Comparison of ENCODE assay signal across 1 cellular context in genomic region chr11:86176165-86176884, GRCh38.
A peak's percentile ranks its signal among the peaks of the same experiment; 100 is the strongest.
TF ChIP-seq lines count a peak whose summit lies in the region.

No MANE protein-coding gene starts in this region.

TF ChIP-seq in K562, 482 proteins besides CTCF, POLR2A, EP300 and RAD21 (continued from another document and continues in another):
- TF ChIP-seq UBTF (IDR thresholded peaks at IDR 0.05; ENCODE audit: borderline replicate concordance in 1 of 2, low read depth in 2 of 2, low read length in 2 of 2) = 0 out of 4 replicates have a peak, but pooled peaks of 1 of the 2 experiments have one; percentile 35
- TF ChIP-seq ATF3 (IDR thresholded peaks at IDR 0.05) = peak; percentile 99
- TF ChIP-seq ATF3 (CRISPR knock-in tag; conservative IDR thresholded peaks at IDR 0.05) = no peak
- no peak for TF ChIP-seq SRF (CRISPR knock-in tag; IDR thresholded peaks at IDR 0.05)
- TF ChIP-seq ZSCAN32 (CRISPR knock-in tag; IDR thresholded peaks at IDR 0.05) = no peak
- no peak for TF ChIP-seq ZNF551 (CRISPR knock-in tag; IDR thresholded peaks at IDR 0.05)
- no peak for TF ChIP-seq CBX1 (IDR thresholded peaks at IDR 0.05; ENCODE audit: low read depth)
- TF ChIP-seq ZNF311 (CRISPR knock-in tag; IDR thresholded peaks at IDR 0.05) = peak; percentile 73; the same call in 1 of the 2 replicates
- TF ChIP-seq ZNF354B (CRISPR knock-in tag; IDR thresholded peaks at IDR 0.05) = peak; percentile 34; the same call in 1 of the 2 replicates
- no peak for TF ChIP-seq PYGO2 (tag; IDR thresholded peaks at IDR 0.05)
- TF ChIP-seq HMG20A (CRISPR knock-in tag; conservative IDR thresholded peaks at IDR 0.05) = no peak
- TF ChIP-seq ZNF197 (CRISPR knock-in tag; IDR thresholded peaks at IDR 0.05; ENCODE audit: low read depth) = no peak; the same call in 1 of the 2 replicates
- TF ChIP-seq KDM4B (IDR thresholded peaks at IDR 0.05; ENCODE audit: borderline replicate concordance in 2 of 2, low read depth in 1 of 2) = no peak
- no peak for TF ChIP-seq CHCHD3 (CRISPR knock-in tag; IDR thresholded peaks at IDR 0.05)
- no peak for TF ChIP-seq HNRNPL (IDR thresholded peaks at IDR 0.05; ENCODE audit: low read depth, low read length)
- TF ChIP-seq ZNF408 (CRISPR knock-in tag; IDR thresholded peaks at IDR 0.05; ENCODE audit: low read depth) = no peak
- 0 out of 2 replicates have a peak, but pooled peaks have one; percentile 5 for TF ChIP-seq ZNF79 (CRISPR knock-in tag; IDR thresholded peaks at IDR 0.05; ENCODE audit: low read depth)
- TF ChIP-seq, protein P1, sequence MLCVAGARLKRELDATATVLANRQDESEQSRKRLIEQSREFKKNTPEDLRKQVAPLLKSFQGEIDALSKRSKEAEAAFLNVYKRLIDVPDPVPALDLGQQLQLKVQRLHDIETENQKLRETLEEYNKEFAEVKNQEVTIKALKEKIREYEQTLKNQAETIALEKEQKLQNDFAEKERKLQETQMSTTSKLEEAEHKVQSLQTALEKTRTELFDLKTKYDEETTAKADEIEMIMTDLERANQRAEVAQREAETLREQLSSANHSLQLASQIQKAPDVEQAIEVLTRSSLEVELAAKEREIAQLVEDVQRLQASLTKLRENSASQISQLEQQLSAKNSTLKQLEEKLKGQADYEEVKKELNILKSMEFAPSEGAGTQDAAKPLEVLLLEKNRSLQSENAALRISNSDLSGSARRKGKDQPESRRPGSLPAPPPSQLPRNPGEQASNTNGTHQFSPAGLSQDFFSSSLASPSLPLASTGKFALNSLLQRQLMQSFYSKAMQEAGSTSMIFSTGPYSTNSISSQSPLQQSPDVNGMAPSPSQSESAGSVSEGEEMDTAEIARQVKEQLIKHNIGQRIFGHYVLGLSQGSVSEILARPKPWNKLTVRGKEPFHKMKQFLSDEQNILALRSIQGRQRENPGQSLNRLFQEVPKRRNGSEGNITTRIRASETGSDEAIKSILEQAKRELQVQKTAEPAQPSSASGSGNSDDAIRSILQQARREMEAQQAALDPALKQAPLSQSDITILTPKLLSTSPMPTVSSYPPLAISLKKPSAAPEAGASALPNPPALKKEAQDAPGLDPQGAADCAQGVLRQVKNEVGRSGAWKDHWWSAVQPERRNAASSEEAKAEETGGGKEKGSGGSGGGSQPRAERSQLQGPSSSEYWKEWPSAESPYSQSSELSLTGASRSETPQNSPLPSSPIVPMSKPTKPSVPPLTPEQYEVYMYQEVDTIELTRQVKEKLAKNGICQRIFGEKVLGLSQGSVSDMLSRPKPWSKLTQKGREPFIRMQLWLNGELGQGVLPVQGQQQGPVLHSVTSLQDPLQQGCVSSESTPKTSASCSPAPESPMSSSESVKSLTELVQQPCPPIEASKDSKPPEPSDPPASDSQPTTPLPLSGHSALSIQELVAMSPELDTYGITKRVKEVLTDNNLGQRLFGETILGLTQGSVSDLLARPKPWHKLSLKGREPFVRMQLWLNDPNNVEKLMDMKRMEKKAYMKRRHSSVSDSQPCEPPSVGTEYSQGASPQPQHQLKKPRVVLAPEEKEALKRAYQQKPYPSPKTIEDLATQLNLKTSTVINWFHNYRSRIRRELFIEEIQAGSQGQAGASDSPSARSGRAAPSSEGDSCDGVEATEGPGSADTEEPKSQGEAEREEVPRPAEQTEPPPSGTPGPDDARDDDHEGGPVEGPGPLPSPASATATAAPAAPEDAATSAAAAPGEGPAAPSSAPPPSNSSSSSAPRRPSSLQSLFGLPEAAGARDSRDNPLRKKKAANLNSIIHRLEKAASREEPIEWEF (CRISPR knock-in tag; IDR thresholded peaks at IDR 0.05) = peak; percentile 92
- peak; percentile 89 for TF ChIP-seq CREM (IDR thresholded peaks at IDR 0.05; ENCODE audit: low read depth)
- no peak for TF ChIP-seq TGIF2 (CRISPR knock-in tag; IDR thresholded peaks at IDR 0.05)
- peak; percentile 77 for TF ChIP-seq CEBPB (tag; IDR thresholded peaks at IDR 0.05)
- no peak for TF ChIP-seq EZH2 (IDR thresholded peaks at IDR 0.05; ENCODE audit: borderline replicate concordance, low read depth, low read length)
- TF ChIP-seq CCNT2 (IDR thresholded peaks at IDR 0.05; ENCODE audit: borderline replicate concordance, extremely low read depth, insufficient read length, low read depth, low read length) = peak; percentile 83
- TF ChIP-seq LEF1 (IDR thresholded peaks at IDR 0.05) = no peak
- no peak for TF ChIP-seq CBX2 (IDR thresholded peaks at IDR 0.05; ENCODE audit: insufficient read depth, low read length, poor library complexity, severe bottlenecking)
- TF ChIP-seq, protein P2, sequence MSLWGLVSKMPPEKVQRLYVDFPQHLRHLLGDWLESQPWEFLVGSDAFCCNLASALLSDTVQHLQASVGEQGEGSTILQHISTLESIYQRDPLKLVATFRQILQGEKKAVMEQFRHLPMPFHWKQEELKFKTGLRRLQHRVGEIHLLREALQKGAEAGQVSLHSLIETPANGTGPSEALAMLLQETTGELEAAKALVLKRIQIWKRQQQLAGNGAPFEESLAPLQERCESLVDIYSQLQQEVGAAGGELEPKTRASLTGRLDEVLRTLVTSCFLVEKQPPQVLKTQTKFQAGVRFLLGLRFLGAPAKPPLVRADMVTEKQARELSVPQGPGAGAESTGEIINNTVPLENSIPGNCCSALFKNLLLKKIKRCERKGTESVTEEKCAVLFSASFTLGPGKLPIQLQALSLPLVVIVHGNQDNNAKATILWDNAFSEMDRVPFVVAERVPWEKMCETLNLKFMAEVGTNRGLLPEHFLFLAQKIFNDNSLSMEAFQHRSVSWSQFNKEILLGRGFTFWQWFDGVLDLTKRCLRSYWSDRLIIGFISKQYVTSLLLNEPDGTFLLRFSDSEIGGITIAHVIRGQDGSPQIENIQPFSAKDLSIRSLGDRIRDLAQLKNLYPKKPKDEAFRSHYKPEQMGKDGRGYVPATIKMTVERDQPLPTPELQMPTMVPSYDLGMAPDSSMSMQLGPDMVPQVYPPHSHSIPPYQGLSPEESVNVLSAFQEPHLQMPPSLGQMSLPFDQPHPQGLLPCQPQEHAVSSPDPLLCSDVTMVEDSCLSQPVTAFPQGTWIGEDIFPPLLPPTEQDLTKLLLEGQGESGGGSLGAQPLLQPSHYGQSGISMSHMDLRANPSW (CRISPR knock-in tag; IDR thresholded peaks at IDR 0.05) = no peak
- peak; percentile 97 for TF ChIP-seq SMARCE1 (IDR thresholded peaks at IDR 0.05)
- peak; percentile 96 for TF ChIP-seq C11orf30 (IDR thresholded peaks at IDR 0.05; ENCODE audit: low read depth)
- TF ChIP-seq STAT5B (CRISPR knock-in tag; IDR thresholded peaks at IDR 0.05) = no peak
- no peak for TF ChIP-seq COPS2 (conservative IDR thresholded peaks at IDR 0.05)
- no peak for TF ChIP-seq ZBTB17 (CRISPR knock-in tag; IDR thresholded peaks at IDR 0.05)
- no peak for TF ChIP-seq BRF2 (IDR thresholded peaks at IDR 0.05; ENCODE audit: borderline replicate concordance, insufficient read depth, insufficient read length)
- no peak for TF ChIP-seq NR4A1 (CRISPR knock-in tag; IDR thresholded peaks at IDR 0.05)
- TF ChIP-seq NR4A1 (tag; IDR thresholded peaks at IDR 0.05) = no peak
- no peak for TF ChIP-seq SLC30A9 (CRISPR knock-in tag; IDR thresholded peaks at IDR 0.05)
- no peak for TF ChIP-seq SRSF3 (IDR thresholded peaks at IDR 0.05; ENCODE audit: insufficient read depth, low read length)
- TF ChIP-seq ZNF584 (CRISPR knock-in tag; IDR thresholded peaks at IDR 0.05; ENCODE audit: low read depth) = no peak; the same call in 1 of the 2 replicates
- TF ChIP-seq STAT5A (IDR thresholded peaks at IDR 0.05; ENCODE audit: borderline replicate concordance, low read length) = peak; percentile 63; the same call in 1 of the 2 replicates
- peak; percentile 90 for TF ChIP-seq NFE2 (IDR thresholded peaks at IDR 0.05; ENCODE audit: low read depth)
- TF ChIP-seq, protein P3, sequence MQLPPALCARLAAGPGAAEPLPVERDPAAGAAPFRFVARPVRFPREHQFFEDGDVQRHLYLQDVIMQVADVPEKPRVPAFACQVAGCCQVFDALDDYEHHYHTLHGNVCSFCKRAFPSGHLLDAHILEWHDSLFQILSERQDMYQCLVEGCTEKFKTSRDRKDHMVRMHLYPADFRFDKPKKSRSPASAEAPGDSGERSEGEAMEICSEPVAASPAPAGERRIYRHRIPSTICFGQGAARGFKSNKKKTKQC (CRISPR knock-in tag; IDR thresholded peaks at IDR 0.05) = no peak
- no peak for TF ChIP-seq ETV1 (tag; conservative IDR thresholded peaks at IDR 0.05; ENCODE audit: low read depth)
- TF ChIP-seq, protein P4, sequence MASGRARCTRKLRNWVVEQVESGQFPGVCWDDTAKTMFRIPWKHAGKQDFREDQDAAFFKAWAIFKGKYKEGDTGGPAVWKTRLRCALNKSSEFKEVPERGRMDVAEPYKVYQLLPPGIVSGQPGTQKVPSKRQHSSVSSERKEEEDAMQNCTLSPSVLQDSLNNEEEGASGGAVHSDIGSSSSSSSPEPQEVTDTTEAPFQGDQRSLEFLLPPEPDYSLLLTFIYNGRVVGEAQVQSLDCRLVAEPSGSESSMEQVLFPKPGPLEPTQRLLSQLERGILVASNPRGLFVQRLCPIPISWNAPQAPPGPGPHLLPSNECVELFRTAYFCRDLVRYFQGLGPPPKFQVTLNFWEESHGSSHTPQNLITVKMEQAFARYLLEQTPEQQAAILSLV (tag; IDR thresholded peaks at IDR 0.05) = no peak
- TF ChIP-seq SNRNP70 (optimal IDR thresholded peaks at IDR 0.05; ENCODE audit: low read depth, low read length) = no peak
- no peak for TF ChIP-seq HNRNPK (IDR thresholded peaks at IDR 0.05; ENCODE audit: low read depth, low read length, poor library complexity, severe bottlenecking)
- no peak for TF ChIP-seq CHD1 (IDR thresholded peaks at IDR 0.05; ENCODE audit: low read length)
- peak in 1 of 2 experiments; percentile 71; a peak in 1 of 4 replicates for TF ChIP-seq ETV6 (IDR thresholded peaks at IDR 0.05; ENCODE audit: borderline replicate concordance in 1 of 2, low read depth in 2 of 2, low read length in 1 of 2)
- no peak for TF ChIP-seq ETV6 (CRISPR knock-in tag; IDR thresholded peaks at IDR 0.05; ENCODE audit: borderline replicate concordance)
- no peak for TF ChIP-seq HIVEP1 (CRISPR knock-in tag; IDR thresholded peaks at IDR 0.05)
- TF ChIP-seq POLR2B (IDR thresholded peaks at IDR 0.05; ENCODE audit: low read depth, partially characterized antibody) = peak; percentile 13
- TF ChIP-seq BCL6 (CRISPR knock-in tag; IDR thresholded peaks at IDR 0.05) = no peak
- TF ChIP-seq KLF6 (CRISPR knock-in tag; IDR thresholded peaks at IDR 0.05; ENCODE audit: borderline replicate concordance) = no peak
- no peak for TF ChIP-seq SMAD1 (IDR thresholded peaks at IDR 0.05; ENCODE audit: low read depth, low read length, partially characterized antibody)
- no peak for TF ChIP-seq NR1H2 (CRISPR knock-in tag; IDR thresholded peaks at IDR 0.05)
- no peak for TF ChIP-seq ZNF124 (CRISPR knock-in tag; IDR thresholded peaks at IDR 0.05)
- no peak for TF ChIP-seq CHD4 (IDR thresholded peaks at IDR 0.05; ENCODE audit: insufficient read depth, insufficient replicate concordance, low read depth, low read length, poor library complexity, severe bottlenecking)
- peak in 1 of 2 experiments; percentile 53; a peak in 2 of 4 replicates for TF ChIP-seq MAZ (CRISPR knock-in tag; conservative IDR thresholded peaks at IDR 0.05 in 1 of 2, IDR thresholded peaks at IDR 0.05 in 1 of 2)
- no peak for TF ChIP-seq DMBX1 (CRISPR knock-in tag; IDR thresholded peaks at IDR 0.05; ENCODE audit: borderline replicate concordance)
- TF ChIP-seq KDM2B (CRISPR knock-in tag; IDR thresholded peaks at IDR 0.05) = no peak
- TF ChIP-seq RBM34 (IDR thresholded peaks at IDR 0.05; ENCODE audit: borderline replicate concordance, insufficient read depth, low read length) = no peak
- no peak for TF ChIP-seq ETV5 (CRISPR knock-in tag; IDR thresholded peaks at IDR 0.05; ENCODE audit: low read depth)
- TF ChIP-seq BDP1 (IDR thresholded peaks at IDR 0.05; ENCODE audit: insufficient read depth, insufficient read length) = no peak
- TF ChIP-seq ZNF586 (CRISPR knock-in tag; conservative IDR thresholded peaks at IDR 0.05) = no peak
- TF ChIP-seq ZFX (CRISPR knock-in tag; IDR thresholded peaks at IDR 0.05) = no peak
- TF ChIP-seq, protein P5, sequence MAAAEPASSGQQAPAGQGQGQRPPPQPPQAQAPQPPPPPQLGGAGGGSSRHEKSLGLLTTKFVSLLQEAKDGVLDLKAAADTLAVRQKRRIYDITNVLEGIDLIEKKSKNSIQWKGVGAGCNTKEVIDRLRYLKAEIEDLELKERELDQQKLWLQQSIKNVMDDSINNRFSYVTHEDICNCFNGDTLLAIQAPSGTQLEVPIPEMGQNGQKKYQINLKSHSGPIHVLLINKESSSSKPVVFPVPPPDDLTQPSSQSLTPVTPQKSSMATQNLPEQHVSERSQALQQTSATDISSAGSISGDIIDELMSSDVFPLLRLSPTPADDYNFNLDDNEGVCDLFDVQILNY (CRISPR knock-in tag; IDR thresholded peaks at IDR 0.05) = no peak
- TF ChIP-seq SPI1 (IDR thresholded peaks at IDR 0.05; ENCODE audit: borderline replicate concordance, low read depth, low read length) = no peak
- no peak for TF ChIP-seq ZNF121 (CRISPR knock-in tag; conservative IDR thresholded peaks at IDR 0.05)
